Comparison of ENCODE assay signal across 14 cellular contexts in genomic region chr7:21671859-21672258, GRCh38.
DNase-seq lines count a peak whose midpoint lies in the region; ATAC-seq and TF ChIP-seq lines count a peak whose summit lies in the region.
"Had no signal": no experiment of that assay in that cellular context is flagged by ENCODE, and none has a peak within 500 bp of the region (broad histone marks: within the 10 kb centered on the region; RNA-seq: fewer than 3 reads in every experiment).

No MANE protein-coding gene starts in this region.

- no peak overlapping the region for H3K27ac ChIP-seq in effector memory CD4-positive, alpha-beta T cell (ENCODE audit: insufficient read depth, low read length, poor library complexity, severe bottlenecking)
- no peak overlapping the region for H3K27ac ChIP-seq in smooth muscle cell (ENCODE audit: low read depth)
- H3K27ac ChIP-seq: BLaER1 treated with 17β-estradiol and CSF1 and Interleukin-3, amounts not matched to agents 10 nM and 100 nM; brain microvascular endothelial cell; prostate gland had no signal

- H3K4me3 ChIP-seq in NB4 (ENCODE audit: low read depth, low read length), result no peak overlapping the region
- H3K4me3 ChIP-seq in effector memory CD4-positive, alpha-beta T cell (ENCODE audit: insufficient read depth, low read depth, low read length, poor library complexity, severe bottlenecking), result no peak overlapping the region
- H3K4me3 ChIP-seq in smooth muscle cell, result no peak overlapping the region
- H3K4me3 ChIP-seq: BLaER1 treated with 17β-estradiol and CSF1 and Interleukin-3, amounts not matched to agents 10 nM and 100 nM; prostate gland had no signal

- no peak for TF ChIP-seq POLR2A in NB4 (IDR thresholded peaks at IDR 0.05; ENCODE audit: extremely low read depth, insufficient read length)

- H3K4me1 ChIP-seq in effector memory CD4-positive, alpha-beta T cell (ENCODE audit: control insufficient read depth, insufficient read depth, low read length, poor library complexity, severe bottlenecking), result no peaks in the 10 kb centered on the region
- no peaks in the 10 kb centered on the region for H3K4me1 ChIP-seq in smooth muscle cell (ENCODE audit: low read depth)
- H3K4me1 ChIP-seq: prostate gland had no signal

- H3K9me3 ChIP-seq in effector memory CD4-positive, alpha-beta T cell (ENCODE audit: control insufficient read depth, low read length), result no peaks in the 10 kb centered on the region
- H3K9me3 ChIP-seq in smooth muscle cell (replicated peaks; ENCODE audit: low read depth), result no peaks in the 10 kb centered on the region
- H3K9me3 ChIP-seq: BLaER1 treated with 17β-estradiol and CSF1 and Interleukin-3, amounts not matched to agents 10 nM and 100 nM; prostate gland had no signal

- TF ChIP-seq CTCF in GM13976 (IDR thresholded peaks at IDR 0.05; ENCODE audit: borderline replicate concordance, control extremely low read depth, extremely low read depth, insufficient read depth, missing control alignments), result no peak
- no peak for TF ChIP-seq CTCF in NB4 (IDR thresholded peaks at IDR 0.05; ENCODE audit: low read depth, low read length)
- no peak for TF ChIP-seq CTCF in smooth muscle cell (IDR thresholded peaks at IDR 0.05; ENCODE audit: borderline replicate concordance, insufficient read depth, poor library complexity, severe bottlenecking)

- H4K20me1 ChIP-seq in smooth muscle cell (ENCODE audit: low read depth), result no peaks in the 10 kb centered on the region
- H4K20me1 ChIP-seq: BLaER1 treated with 17β-estradiol and CSF1 and Interleukin-3, amounts not matched to agents 10 nM and 100 nM had no signal

- ATAC-seq in GM19351 (IDR thresholded peaks at IDR 0.05; ENCODE audit: unreplicated experiment) (peak; percentile 90), HG02938 (IDR thresholded peaks at IDR 0.05; ENCODE audit: unreplicated experiment) (peak; percentile 85), GM19463 (IDR thresholded peaks at IDR 0.05; ENCODE audit: unreplicated experiment) (no peak)
- ATAC-seq: HepG2 had no signal

- H3K27me3 ChIP-seq in effector memory CD4-positive, alpha-beta T cell (replicated peaks; ENCODE audit: control insufficient read depth, insufficient read depth, low read length, poor library complexity, severe bottlenecking), result no peaks in the 10 kb centered on the region
- H3K27me3 ChIP-seq in smooth muscle cell (ENCODE audit: low read depth), result no peaks in the 10 kb centered on the region
- H3K27me3 ChIP-seq: BLaER1 treated with 17β-estradiol and CSF1 and Interleukin-3, amounts not matched to agents 10 nM and 100 nM; brain microvascular endothelial cell had no signal

- no peak overlapping the region for H3K9ac ChIP-seq in smooth muscle cell (ENCODE audit: low read depth)
- H3K9ac ChIP-seq: BLaER1 treated with 17β-estradiol and CSF1 and Interleukin-3, amounts not matched to agents 10 nM and 100 nM had no signal

- H3K4me2 ChIP-seq in smooth muscle cell, result no peak overlapping the region

- no peaks in the 10 kb centered on the region for H3F3A ChIP-seq in smooth muscle cell (ENCODE audit: low read depth)

- peak; percentile 22 for DNase-seq in GM13976 (ENCODE audit: low spot score)
- DNase-seq in NB4 (ENCODE audit: low read depth), result peak; percentile 9
- no peak for DNase-seq in effector memory CD4-positive, alpha-beta T cell
- DNase-seq in NCI-H526 (lab: John Stamatoyannopoulos, UW), result no peak
- no peak for DNase-seq in smooth muscle cell (lab: John Stamatoyannopoulos, UW; ENCODE audit: unreplicated experiment)
- DNase-seq: brain microvascular endothelial cell, GDM1, NCI-H187 had no signal

- H3K79me2 ChIP-seq in smooth muscle cell (ENCODE audit: low read depth), result no peaks in the 10 kb centered on the region

- WGBS in smooth muscle cell (ENCODE audit: low lambda C conversion rate), result 93% methylated on average over 3 of the region's 3 CpGs

- H3K36me3 ChIP-seq in effector memory CD4-positive, alpha-beta T cell (ENCODE audit: control insufficient read depth, insufficient read depth, low read length), result no peaks in the 10 kb centered on the region
- no peaks in the 10 kb centered on the region for H3K36me3 ChIP-seq in smooth muscle cell (ENCODE audit: low read depth)
- H3K36me3 ChIP-seq: BLaER1 treated with 17β-estradiol and CSF1 and Interleukin-3, amounts not matched to agents 10 nM and 100 nM; brain microvascular endothelial cell; prostate gland had no signal

- in situ Hi-C loops in GM13976 (cut with MboI; ENCODE audit: low sequenced_read_pairs, unreplicated experiment), result no loop called here

- H2AFZ ChIP-seq in smooth muscle cell (ENCODE audit: low read depth), result no peak overlapping the region

Comparison
In these comparisons a context has a peak if more than half of its experiments do, and no peak if none do; other contexts are left out.
1. DNase-seq: peak in GM13976 (single experiment) and NB4 (single experiment); none in effector memory CD4-positive, alpha-beta T cell (0 of 3), NCI-H526 (0 of 2) and smooth muscle cell (single experiment).